Comparison of ENCODE assay signal across 1 cellular context in the genomic region with DNA sequence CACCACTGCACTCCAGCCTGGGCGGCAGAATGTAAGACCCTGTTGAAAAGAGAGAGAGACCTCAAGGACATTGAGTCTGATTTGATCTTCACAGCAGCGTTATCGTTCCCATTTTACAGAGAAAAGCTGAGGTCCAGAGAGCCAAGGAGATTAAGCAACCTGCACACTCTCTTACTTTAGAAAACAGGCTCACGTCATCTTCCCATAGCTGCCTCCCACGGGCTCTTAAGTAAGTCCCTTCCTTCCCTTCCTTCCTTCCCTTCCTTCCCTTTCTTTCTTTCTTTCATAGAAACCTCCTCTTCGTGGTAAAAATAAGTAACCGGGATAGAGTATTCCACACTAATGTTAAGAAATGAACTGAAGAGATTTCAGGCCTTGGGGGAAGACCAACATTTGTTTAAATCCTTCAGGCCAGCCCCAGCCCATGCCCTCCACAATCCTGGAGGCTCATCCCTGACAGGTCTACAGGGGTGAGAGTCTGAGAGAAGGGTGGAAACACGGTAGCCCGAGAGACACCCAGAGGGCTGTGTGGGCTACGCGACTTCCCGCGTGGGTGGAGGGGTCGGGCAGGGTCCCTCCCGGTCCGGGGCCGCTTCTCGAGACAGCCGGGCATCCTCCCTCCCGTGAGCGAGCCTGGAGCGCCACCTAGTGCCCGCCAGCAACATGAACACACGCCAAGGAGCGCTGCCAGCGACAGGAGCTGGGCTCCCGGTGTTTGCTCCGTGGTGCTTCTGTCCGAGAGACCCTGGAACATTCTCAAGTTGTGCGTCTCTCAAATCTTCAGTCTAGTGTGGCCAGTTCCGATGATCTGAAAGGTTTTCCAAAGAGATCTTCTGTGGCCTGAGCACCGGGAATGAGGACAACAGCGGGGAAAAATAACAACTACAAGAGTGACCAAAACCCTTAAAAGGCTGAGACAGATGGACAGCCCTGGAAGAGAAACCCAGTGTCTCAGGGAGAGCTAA.
TF ChIP-seq lines count a peak whose summit lies in the region.

No MANE protein-coding gene starts in this region.

TF ChIP-seq in HepG2, 621 proteins besides CTCF, POLR2A, EP300 and RAD21 (continued from another document and continues in another):
- no peak for TF ChIP-seq ZNF20 (CRISPR knock-in tag; IDR thresholded peaks at IDR 0.05)
- TF ChIP-seq, protein P1, sequence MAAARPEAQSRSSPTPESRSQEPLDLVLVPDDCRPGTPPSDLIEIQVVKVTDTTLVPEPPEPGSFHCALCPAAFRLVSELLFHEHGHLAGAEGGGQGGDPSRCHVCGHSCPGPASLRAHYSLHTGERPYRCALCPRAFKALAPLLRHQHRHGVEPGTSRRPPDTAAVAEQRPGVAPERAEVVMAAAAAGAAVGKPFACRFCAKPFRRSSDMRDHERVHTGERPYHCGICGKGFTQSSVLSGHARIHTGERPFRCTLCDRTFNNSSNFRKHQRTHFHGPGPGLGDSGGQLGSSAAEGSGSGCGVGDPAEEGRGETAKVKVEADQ (CRISPR knock-in tag; IDR thresholded peaks at IDR 0.05; ENCODE audit: borderline replicate concordance): no peak
- no peak for TF ChIP-seq CEBPB (IDR thresholded peaks at IDR 0.05; ENCODE audit: borderline replicate concordance, low read depth, low read length)
- no peak for TF ChIP-seq HNRNPK (IDR thresholded peaks at IDR 0.05; ENCODE audit: low read depth, low read length, poor library complexity, severe bottlenecking)
- TF ChIP-seq RXRA (CRISPR knock-in tag; IDR thresholded peaks at IDR 0.05): peak; percentile 64
- TF ChIP-seq ZBTB20 (CRISPR knock-in tag; IDR thresholded peaks at IDR 0.05; ENCODE audit: borderline replicate concordance, low read depth): no peak
- TF ChIP-seq ZNF431 (CRISPR knock-in tag; IDR thresholded peaks at IDR 0.05; ENCODE audit: borderline replicate concordance, low read depth): no peak
- no peak for TF ChIP-seq HOXA9 (CRISPR knock-in tag; IDR thresholded peaks at IDR 0.05; ENCODE audit: borderline replicate concordance)
- no peak for TF ChIP-seq ZNF3 (CRISPR knock-in tag; IDR thresholded peaks at IDR 0.05)
- no peak for TF ChIP-seq KLF13 (CRISPR knock-in tag; IDR thresholded peaks at IDR 0.05)
- TF ChIP-seq JDP2 (CRISPR knock-in tag; IDR thresholded peaks at IDR 0.05; ENCODE audit: borderline replicate concordance): no peak
- no peak for TF ChIP-seq ZNF354B (CRISPR knock-in tag; IDR thresholded peaks at IDR 0.05)
- no peak for TF ChIP-seq TCF12 (IDR thresholded peaks at IDR 0.05)
- no peak for TF ChIP-seq TCF12 (CRISPR knock-in tag; IDR thresholded peaks at IDR 0.05)
- TF ChIP-seq ZSCAN31 (CRISPR knock-in tag; IDR thresholded peaks at IDR 0.05; ENCODE audit: low read depth): no peak
- TF ChIP-seq CERS6 (CRISPR knock-in tag; IDR thresholded peaks at IDR 0.05): no peak
- TF ChIP-seq, protein P2, sequence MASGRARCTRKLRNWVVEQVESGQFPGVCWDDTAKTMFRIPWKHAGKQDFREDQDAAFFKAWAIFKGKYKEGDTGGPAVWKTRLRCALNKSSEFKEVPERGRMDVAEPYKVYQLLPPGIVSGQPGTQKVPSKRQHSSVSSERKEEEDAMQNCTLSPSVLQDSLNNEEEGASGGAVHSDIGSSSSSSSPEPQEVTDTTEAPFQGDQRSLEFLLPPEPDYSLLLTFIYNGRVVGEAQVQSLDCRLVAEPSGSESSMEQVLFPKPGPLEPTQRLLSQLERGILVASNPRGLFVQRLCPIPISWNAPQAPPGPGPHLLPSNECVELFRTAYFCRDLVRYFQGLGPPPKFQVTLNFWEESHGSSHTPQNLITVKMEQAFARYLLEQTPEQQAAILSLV (CRISPR knock-in tag; IDR thresholded peaks at IDR 0.05; ENCODE audit: borderline replicate concordance): no peak
- peak; percentile 58 to 66; a peak in 3 of 4 replicates for TF ChIP-seq HMGXB4 (CRISPR knock-in tag; IDR thresholded peaks at IDR 0.05; ENCODE audit: borderline replicate concordance in 1 of 2, low read depth in 1 of 2)
- TF ChIP-seq STAT5B (CRISPR knock-in tag; IDR thresholded peaks at IDR 0.05): no peak
- no peak for TF ChIP-seq GABPA (IDR thresholded peaks at IDR 0.05; ENCODE audit: low read depth, low read length)
- TF ChIP-seq GABPA (CRISPR knock-in tag; IDR thresholded peaks at IDR 0.05; ENCODE audit: low read depth): no peak
- no peak; the same call in 1 of the 2 replicates for TF ChIP-seq SP2 (CRISPR knock-in tag; IDR thresholded peaks at IDR 0.05)
- TF ChIP-seq ZNF792 (CRISPR knock-in tag; IDR thresholded peaks at IDR 0.05): no peak
- no peak for TF ChIP-seq ZNF503 (CRISPR knock-in tag; IDR thresholded peaks at IDR 0.05)
- TF ChIP-seq ZNF564 (CRISPR knock-in tag; IDR thresholded peaks at IDR 0.05): no peak
- TF ChIP-seq ZSCAN25 (CRISPR knock-in tag; IDR thresholded peaks at IDR 0.05): no peak
- TF ChIP-seq ZNF747 (CRISPR knock-in tag; IDR thresholded peaks at IDR 0.05; ENCODE audit: borderline replicate concordance): no peak
- no peak for TF ChIP-seq MTA1 (CRISPR knock-in tag; IDR thresholded peaks at IDR 0.05; ENCODE audit: borderline replicate concordance)
- TF ChIP-seq SOX6 (IDR thresholded peaks at IDR 0.05): no peak
- 0 out of 2 replicates have a peak, but pooled peaks have one; percentile 35 for TF ChIP-seq SOX6 (CRISPR knock-in tag; IDR thresholded peaks at IDR 0.05)
- no peak for TF ChIP-seq RELA (CRISPR knock-in tag; IDR thresholded peaks at IDR 0.05)
- TF ChIP-seq TCF7 (IDR thresholded peaks at IDR 0.05; ENCODE audit: low read depth): no peak
- TF ChIP-seq ZNF766 (CRISPR knock-in tag; IDR thresholded peaks at IDR 0.05; ENCODE audit: borderline replicate concordance): no peak
- TF ChIP-seq TCF7L2 (IDR thresholded peaks at IDR 0.05; ENCODE audit: low read depth, low read length): no peak
- TF ChIP-seq MIER3 (CRISPR knock-in tag; IDR thresholded peaks at IDR 0.05; ENCODE audit: borderline replicate concordance): 0 out of 2 replicates have a peak, but pooled peaks have one; percentile 54
- no peak for TF ChIP-seq GZF1 (CRISPR knock-in tag; IDR thresholded peaks at IDR 0.05)
- no peak for TF ChIP-seq SIX1 (CRISPR knock-in tag; IDR thresholded peaks at IDR 0.05; ENCODE audit: borderline replicate concordance)
- TF ChIP-seq ZFP90 (CRISPR knock-in tag; IDR thresholded peaks at IDR 0.05; ENCODE audit: borderline replicate concordance): no peak
- TF ChIP-seq HNF4G (IDR thresholded peaks at IDR 0.05; ENCODE audit: borderline replicate concordance, low read depth, low read length): no peak
- TF ChIP-seq HNF4G (CRISPR knock-in tag; IDR thresholded peaks at IDR 0.05; ENCODE audit: borderline replicate concordance, low read depth): no peak
- TF ChIP-seq, protein P3, sequence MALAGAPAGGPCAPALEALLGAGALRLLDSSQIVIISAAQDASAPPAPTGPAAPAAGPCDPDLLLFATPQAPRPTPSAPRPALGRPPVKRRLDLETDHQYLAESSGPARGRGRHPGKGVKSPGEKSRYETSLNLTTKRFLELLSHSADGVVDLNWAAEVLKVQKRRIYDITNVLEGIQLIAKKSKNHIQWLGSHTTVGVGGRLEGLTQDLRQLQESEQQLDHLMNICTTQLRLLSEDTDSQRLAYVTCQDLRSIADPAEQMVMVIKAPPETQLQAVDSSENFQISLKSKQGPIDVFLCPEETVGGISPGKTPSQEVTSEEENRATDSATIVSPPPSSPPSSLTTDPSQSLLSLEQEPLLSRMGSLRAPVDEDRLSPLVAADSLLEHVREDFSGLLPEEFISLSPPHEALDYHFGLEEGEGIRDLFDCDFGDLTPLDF (CRISPR knock-in tag; IDR thresholded peaks at IDR 0.05): no peak
- TF ChIP-seq, protein P4, sequence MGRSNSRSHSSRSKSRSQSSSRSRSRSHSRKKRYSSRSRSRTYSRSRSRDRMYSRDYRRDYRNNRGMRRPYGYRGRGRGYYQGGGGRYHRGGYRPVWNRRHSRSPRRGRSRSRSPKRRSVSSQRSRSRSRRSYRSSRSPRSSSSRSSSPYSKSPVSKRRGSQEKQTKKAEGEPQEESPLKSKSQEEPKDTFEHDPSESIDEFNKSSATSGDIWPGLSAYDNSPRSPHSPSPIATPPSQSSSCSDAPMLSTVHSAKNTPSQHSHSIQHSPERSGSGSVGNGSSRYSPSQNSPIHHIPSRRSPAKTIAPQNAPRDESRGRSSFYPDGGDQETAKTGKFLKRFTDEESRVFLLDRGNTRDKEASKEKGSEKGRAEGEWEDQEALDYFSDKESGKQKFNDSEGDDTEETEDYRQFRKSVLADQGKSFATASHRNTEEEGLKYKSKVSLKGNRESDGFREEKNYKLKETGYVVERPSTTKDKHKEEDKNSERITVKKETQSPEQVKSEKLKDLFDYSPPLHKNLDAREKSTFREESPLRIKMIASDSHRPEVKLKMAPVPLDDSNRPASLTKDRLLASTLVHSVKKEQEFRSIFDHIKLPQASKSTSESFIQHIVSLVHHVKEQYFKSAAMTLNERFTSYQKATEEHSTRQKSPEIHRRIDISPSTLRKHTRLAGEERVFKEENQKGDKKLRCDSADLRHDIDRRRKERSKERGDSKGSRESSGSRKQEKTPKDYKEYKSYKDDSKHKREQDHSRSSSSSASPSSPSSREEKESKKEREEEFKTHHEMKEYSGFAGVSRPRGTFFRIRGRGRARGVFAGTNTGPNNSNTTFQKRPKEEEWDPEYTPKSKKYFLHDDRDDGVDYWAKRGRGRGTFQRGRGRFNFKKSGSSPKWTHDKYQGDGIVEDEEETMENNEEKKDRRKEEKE (IDR thresholded peaks at IDR 0.05): no peak
- TF ChIP-seq ZBTB4 (CRISPR knock-in tag; IDR thresholded peaks at IDR 0.05; ENCODE audit: borderline replicate concordance): 0 out of 2 replicates have a peak, but pooled peaks have one; percentile 39
- TF ChIP-seq, protein P5, sequence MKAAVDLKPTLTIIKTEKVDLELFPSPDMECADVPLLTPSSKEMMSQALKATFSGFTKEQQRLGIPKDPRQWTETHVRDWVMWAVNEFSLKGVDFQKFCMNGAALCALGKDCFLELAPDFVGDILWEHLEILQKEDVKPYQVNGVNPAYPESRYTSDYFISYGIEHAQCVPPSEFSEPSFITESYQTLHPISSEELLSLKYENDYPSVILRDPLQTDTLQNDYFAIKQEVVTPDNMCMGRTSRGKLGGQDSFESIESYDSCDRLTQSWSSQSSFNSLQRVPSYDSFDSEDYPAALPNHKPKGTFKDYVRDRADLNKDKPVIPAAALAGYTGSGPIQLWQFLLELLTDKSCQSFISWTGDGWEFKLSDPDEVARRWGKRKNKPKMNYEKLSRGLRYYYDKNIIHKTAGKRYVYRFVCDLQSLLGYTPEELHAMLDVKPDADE (CRISPR knock-in tag; IDR thresholded peaks at IDR 0.05): no peak
- TF ChIP-seq GFI1 (CRISPR knock-in tag; IDR thresholded peaks at IDR 0.05; ENCODE audit: borderline replicate concordance): peak; percentile 44; the same call in 1 of the 2 replicates
- no peak for TF ChIP-seq ZNF547 (CRISPR knock-in tag; IDR thresholded peaks at IDR 0.05)
- TF ChIP-seq ZNF878 (CRISPR knock-in tag; IDR thresholded peaks at IDR 0.05): no peak
